22 cellular contexts compared by ENCODE assay signal in the genomic region with DNA sequence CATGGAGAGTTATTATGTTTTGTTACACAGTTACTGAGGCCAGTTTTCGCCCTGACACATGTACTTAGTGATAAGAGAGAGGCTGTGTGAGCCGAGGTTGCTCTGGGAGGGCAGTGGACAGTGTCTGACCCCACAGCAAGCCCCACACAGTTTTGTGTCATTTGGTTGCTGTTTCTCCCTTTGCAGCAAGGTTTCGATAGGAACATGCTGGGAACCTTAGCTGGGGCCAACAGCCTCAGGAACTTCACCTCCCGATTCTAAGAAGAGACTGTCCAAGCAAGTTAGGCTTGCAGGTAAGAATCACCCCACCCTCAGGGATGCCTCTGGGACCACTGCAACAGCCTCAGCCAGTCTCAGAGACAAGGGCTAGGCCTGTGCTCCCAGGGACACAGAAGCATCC. TPM values are rescaled to one million over a fixed set of nuclear protein-coding genes. Genes with fewer than 3 reads are reported as not detected.
"Had no signal": no experiment of that assay in that cellular context is flagged by ENCODE, and none has a peak within 500 bp of the region (broad histone marks: within the 10 kb centered on the region; RNA-seq: fewer than 3 reads in every experiment).

No MANE protein-coding gene starts in this region.

- H3K4me3 Mint-ChIP-seq: activated CD8-positive, alpha-beta memory T cell treated with anti-CD3 and anti-CD28 coated beads, Interleukin-2, amount 10 ng/mL, durations not matched to agents 7 days and 5 days; activated naive CD4-positive, alpha-beta T cell treated with anti-CD3 and anti-CD28 coated beads for 36 hours; activated naive CD8-positive, alpha-beta T cell treated with anti-CD3 and anti-CD28 coated beads for 36 hours; activated T-cell treated with anti-CD3 and anti-CD28 coated beads, Interleukin-2, amount 50 U/mL, for 4 hours; T-helper 17 cell; WTC11 had no signal

- H3K9me3 ChIP-seq: MG63, Peyer's patch had no signal

- H3K4me1 ChIP-seq: Peyer's patch had no signal

- H3K27ac Mint-ChIP-seq: activated CD8-positive, alpha-beta memory T cell treated with anti-CD3 and anti-CD28 coated beads, Interleukin-2, amount 10 ng/mL, durations not matched to agents 7 days and 5 days; activated naive CD4-positive, alpha-beta T cell treated with anti-CD3 and anti-CD28 coated beads for 36 hours; activated naive CD8-positive, alpha-beta T cell treated with anti-CD3 and anti-CD28 coated beads for 36 hours; T-helper 17 cell; WTC11 had no signal

- H3K27me3 Mint-ChIP-seq: activated naive CD8-positive, alpha-beta T cell treated with anti-CD3 and anti-CD28 coated beads for 36 hours had no signal

- H3K4me1 Mint-ChIP-seq: activated CD8-positive, alpha-beta memory T cell treated with anti-CD3 and anti-CD28 coated beads, Interleukin-2, amount 10 ng/mL, durations not matched to agents 7 days and 5 days; activated naive CD8-positive, alpha-beta T cell treated with anti-CD3 and anti-CD28 coated beads for 36 hours; T-helper 17 cell; WTC11 had no signal

- H3K4me3 ChIP-seq: MG63, Peyer's patch had no signal

- H3K9me3 Mint-ChIP-seq: activated naive CD4-positive, alpha-beta T cell treated with anti-CD3 and anti-CD28 coated beads for 36 hours; activated naive CD8-positive, alpha-beta T cell treated with anti-CD3 and anti-CD28 coated beads for 36 hours; activated T-cell treated with anti-CD3 and anti-CD28 coated beads, Interleukin-2, amount 50 U/mL, for 4 hours had no signal

- H3K27me3 ChIP-seq: MG63, Peyer's patch had no signal

- ATAC-seq: activated CD8-positive, alpha-beta memory T cell treated with anti-CD3 and anti-CD28 coated beads, Interleukin-2, amount 10 ng/mL, durations not matched to agents 7 days and 5 days; activated T-cell treated with anti-CD3 and anti-CD28 coated beads, Interleukin-2, amount 50 U/mL, for 4 hours; T-helper 17 cell; WTC11 had no signal

- DNase-seq: activated CD4-positive, alpha-beta T cell treated with anti-CD3 and anti-CD28 coated beads for 48 hours; activated CD4-positive, alpha-beta T cell treated with anti-CD3 and anti-CD28 coated beads, Interleukin-2, amount 50 U/mL, for 4 hours; activated CD4-positive, CD25-positive, alpha-beta regulatory T cell treated with anti-CD3 and anti-CD28 coated beads, Interleukin-2, amount 50 U/mL, for 72 hours; activated CD8-positive, alpha-beta memory T cell treated with anti-CD3 and anti-CD28 coated beads, Interleukin-2, amount 10 ng/mL, durations not matched to agents 7 days and 5 days; activated gamma-delta T cell; activated naive CD4-positive, alpha-beta T cell treated with anti-CD3 and anti-CD28 coated beads for 36 hours; activated naive CD8-positive, alpha-beta T cell treated with anti-CD3 and anti-CD28 coated beads for 36 hours; activated T-cell treated with anti-CD3 and anti-CD28 coated beads, Interleukin-2, amount 50 U/mL, for 4 hours; MV-4-11; NCI-H1105 treated with DMSO at 0.1 percent for 48 hours; NCI-H1436 treated with DMSO at 0.1 percent for 48 hours; NCI-H187; NCI-H2081; NCI-H510A treated with DMSO at 0.1 percent for 48 hours; NCI-H69; NK-92 treated with Interleukin-12 subunit alpha and Interleukin-12 subunit beta, amount 100 ng/mL, for 24 hours; SIG-M5; T-helper 17 cell; T-helper 9 cell had no signal

- H3K36me3 ChIP-seq: MG63, Peyer's patch had no signal

- H3K27ac ChIP-seq: Peyer's patch had no signal

- H3K36me3 Mint-ChIP-seq: activated CD8-positive, alpha-beta memory T cell treated with anti-CD3 and anti-CD28 coated beads, Interleukin-2, amount 10 ng/mL, durations not matched to agents 7 days and 5 days; activated naive CD8-positive, alpha-beta T cell treated with anti-CD3 and anti-CD28 coated beads for 36 hours; WTC11 had no signal

RNA-seq across cellular contexts. Expression of a gene that starts 45.3 kb away (rescaled TPM):
- total RNA-seq: activated CD8-positive, alpha-beta memory T cell treated with anti-CD3 and anti-CD28 coated beads, Interleukin-2, amount 10 ng/mL, durations not matched to agents 7 days and 5 days; activated naive CD4-positive, alpha-beta T cell treated with anti-CD3 and anti-CD28 coated beads for 36 hours; activated T-cell treated with anti-CD3 and anti-CD28 coated beads, Interleukin-2, amount 50 U/mL, for 4 hours; T-helper 17 cell had no signal

RNA-seq across cellular contexts. Expression of a gene that starts 48.9 kb away (rescaled TPM):
- total RNA-seq: activated CD8-positive, alpha-beta memory T cell treated with anti-CD3 and anti-CD28 coated beads, Interleukin-2, amount 10 ng/mL, durations not matched to agents 7 days and 5 days; activated naive CD4-positive, alpha-beta T cell treated with anti-CD3 and anti-CD28 coated beads for 36 hours; activated naive CD8-positive, alpha-beta T cell treated with anti-CD3 and anti-CD28 coated beads for 36 hours; activated T-cell treated with anti-CD3 and anti-CD28 coated beads, Interleukin-2, amount 50 U/mL, for 4 hours; T-helper 17 cell had no signal
